ENCODE assay signal across 28 cellular contexts in genomic region chr7:148079681-148080080, GRCh38.
"Had no signal": no experiment of that assay in that cellular context is flagged by ENCODE, and none has a peak within 500 bp of the region (broad histone marks: within the 10 kb centered on the region; RNA-seq: fewer than 3 reads in every experiment).

No MANE protein-coding gene starts in this region.

- H3K27ac Mint-ChIP-seq: activated CD4-positive, alpha-beta memory T cell treated with anti-CD3 and anti-CD28 coated beads for 36 hours; activated CD4-positive, alpha-beta T cell treated with anti-CD3 and anti-CD28 coated beads for 36 hours; activated CD4-positive, alpha-beta T cell treated with anti-CD3 and anti-CD28 coated beads, Interleukin-2, amount 10 ng/mL, durations not matched to agents 24 days and 14 days; activated CD8-positive, alpha-beta memory T cell treated with anti-CD3 and anti-CD28 coated beads, Interleukin-2, amount 10 ng/mL, durations not matched to agents 7 days and 5 days; activated CD8-positive, alpha-beta T cell treated with anti-CD3 and anti-CD28 coated beads, Interleukin-2, amount 10 ng/mL, durations not matched to agents 7 days and 5 days; activated naive CD4-positive, alpha-beta T cell treated with anti-CD3 and anti-CD28 coated beads, Interleukin-2, amount 10 ng/mL, durations not matched to agents 7 days and 5 days; activated naive CD4-positive, alpha-beta T cell treated with anti-CD3 and anti-CD28 coated beads, Interleukin-2, amount 50 U/mL, for 72 hours; activated naive CD8-positive, alpha-beta T cell treated with anti-CD3 and anti-CD28 coated beads, Interleukin-2, amount 10 ng/mL, durations not matched to agents 7 days and 5 days; activated T-cell treated with anti-CD3 and anti-CD28 coated beads, Interleukin-2, amount 50 U/mL, for 24 hours; activated T-cell treated with anti-CD3 and anti-CD28 coated beads, Interleukin-2, amount 50 U/mL, for 72 hours; dendritic cell treated with granulocyte-macrophage colony-stimulating factor and Interleukin-4, amounts not matched to agents 40 ng/mL and 50 ng/mL, for 4 days had no signal

- DNase-seq: activated CD4-positive, alpha-beta memory T cell treated with anti-CD3 and anti-CD28 coated beads for 36 hours; activated CD4-positive, alpha-beta T cell treated with anti-CD3 and anti-CD28 coated beads for 36 hours; activated CD4-positive, alpha-beta T cell treated with anti-CD3 and anti-CD28 coated beads, Interleukin-2, amount 10 ng/mL, durations not matched to agents 24 days and 14 days; activated CD4-positive, CD25-positive, alpha-beta regulatory T cell; activated CD4-positive, CD25-positive, alpha-beta regulatory T cell treated with anti-CD3 and anti-CD28 coated beads, Interleukin-2, amount 50 U/mL, for 72 hours; activated CD8-positive, alpha-beta memory T cell treated with anti-CD3 and anti-CD28 coated beads, Interleukin-2, amount 10 ng/mL, durations not matched to agents 7 days and 5 days; activated CD8-positive, alpha-beta memory T cell treated with anti-CD3 and anti-CD28 coated beads, Interleukin-2, amount 50 U/mL, for 4 hours; activated CD8-positive, alpha-beta T cell treated with anti-CD3 and anti-CD28 coated beads, Interleukin-2, amount 10 ng/mL, durations not matched to agents 7 days and 5 days; activated gamma-delta T cell; activated naive CD4-positive, alpha-beta T cell; activated naive CD4-positive, alpha-beta T cell treated with anti-CD3 and anti-CD28 coated beads, Interleukin-2, amount 10 ng/mL, durations not matched to agents 7 days and 5 days; activated naive CD8-positive, alpha-beta T cell treated with anti-CD3 and anti-CD28 coated beads, Interleukin-2, amount 10 ng/mL, durations not matched to agents 7 days and 5 days; activated T-cell treated with anti-CD3 and anti-CD28 coated beads for 4 hours; activated T-cell treated with anti-CD3 and anti-CD28 coated beads, Interleukin-2, amount 50 U/mL, for 24 hours; activated T-cell treated with anti-CD3 and anti-CD28 coated beads, Interleukin-2, amount 50 U/mL, for 72 hours; amniotic stem cell; anterior cingulate cortex; brain microvascular endothelial cell; dorsolateral prefrontal cortex; effector memory CD4-positive, alpha-beta T cell; esophagus squamous epithelium; foreskin melanocyte; T-helper 2 cell had no signal

- H3K4me3 ChIP-seq: coronary artery, dorsolateral prefrontal cortex, esophagus squamous epithelium, gastroesophageal sphincter had no signal

- H3K9me3 ChIP-seq: esophagus squamous epithelium, gastroesophageal sphincter had no signal

- H3K4me3 Mint-ChIP-seq: activated CD4-positive, alpha-beta memory T cell treated with anti-CD3 and anti-CD28 coated beads for 36 hours; activated CD4-positive, alpha-beta T cell treated with anti-CD3 and anti-CD28 coated beads for 36 hours; activated CD4-positive, alpha-beta T cell treated with anti-CD3 and anti-CD28 coated beads, Interleukin-2, amount 10 ng/mL, durations not matched to agents 24 days and 14 days; activated CD8-positive, alpha-beta memory T cell treated with anti-CD3 and anti-CD28 coated beads, Interleukin-2, amount 10 ng/mL, durations not matched to agents 7 days and 5 days; activated CD8-positive, alpha-beta T cell treated with anti-CD3 and anti-CD28 coated beads, Interleukin-2, amount 10 ng/mL, durations not matched to agents 7 days and 5 days; activated naive CD4-positive, alpha-beta T cell treated with anti-CD3 and anti-CD28 coated beads, Interleukin-2, amount 10 ng/mL, durations not matched to agents 7 days and 5 days; activated naive CD8-positive, alpha-beta T cell treated with anti-CD3 and anti-CD28 coated beads, Interleukin-2, amount 10 ng/mL, durations not matched to agents 7 days and 5 days; activated T-cell treated with anti-CD3 and anti-CD28 coated beads, Interleukin-2, amount 50 U/mL, for 24 hours; activated T-cell treated with anti-CD3 and anti-CD28 coated beads, Interleukin-2, amount 50 U/mL, for 72 hours; central memory CD8-positive, alpha-beta T cell; dendritic cell treated with granulocyte-macrophage colony-stimulating factor and Interleukin-4, amounts not matched to agents 40 ng/mL and 50 ng/mL, for 4 days had no signal

- H3K27ac ChIP-seq: brain microvascular endothelial cell, coronary artery, dorsolateral prefrontal cortex, esophagus squamous epithelium, gastroesophageal sphincter had no signal

- H3K9me3 Mint-ChIP-seq: activated CD4-positive, alpha-beta memory T cell treated with anti-CD3 and anti-CD28 coated beads for 36 hours; activated CD4-positive, alpha-beta T cell treated with anti-CD3 and anti-CD28 coated beads, Interleukin-2, amount 10 ng/mL, durations not matched to agents 24 days and 14 days; activated naive CD4-positive, alpha-beta T cell treated with anti-CD3 and anti-CD28 coated beads, Interleukin-2, amount 10 ng/mL, durations not matched to agents 7 days and 5 days; activated naive CD4-positive, alpha-beta T cell treated with anti-CD3 and anti-CD28 coated beads, Interleukin-2, amount 50 U/mL, for 72 hours; activated naive CD8-positive, alpha-beta T cell treated with anti-CD3 and anti-CD28 coated beads, Interleukin-2, amount 10 ng/mL, durations not matched to agents 7 days and 5 days; activated T-cell treated with anti-CD3 and anti-CD28 coated beads, Interleukin-2, amount 50 U/mL, for 24 hours; activated T-cell treated with anti-CD3 and anti-CD28 coated beads, Interleukin-2, amount 50 U/mL, for 72 hours; central memory CD8-positive, alpha-beta T cell; dendritic cell treated with granulocyte-macrophage colony-stimulating factor and Interleukin-4, amounts not matched to agents 40 ng/mL and 50 ng/mL, for 4 days had no signal

- H3K4me1 ChIP-seq: esophagus squamous epithelium had no signal

- H3K36me3 ChIP-seq: brain microvascular endothelial cell, esophagus squamous epithelium, gastroesophageal sphincter had no signal

- H3K27me3 ChIP-seq: brain microvascular endothelial cell, dorsolateral prefrontal cortex, esophagus squamous epithelium, gastroesophageal sphincter had no signal

- ATAC-seq: activated CD4-positive, alpha-beta T cell treated with anti-CD3 and anti-CD28 coated beads for 36 hours; activated CD8-positive, alpha-beta memory T cell treated with anti-CD3 and anti-CD28 coated beads, Interleukin-2, amount 10 ng/mL, durations not matched to agents 7 days and 5 days; activated CD8-positive, alpha-beta T cell treated with anti-CD3 and anti-CD28 coated beads, Interleukin-2, amount 10 ng/mL, durations not matched to agents 7 days and 5 days; activated naive CD4-positive, alpha-beta T cell treated with anti-CD3 and anti-CD28 coated beads, Interleukin-2, amount 50 U/mL, for 72 hours; activated T-cell treated with anti-CD3 and anti-CD28 coated beads, Interleukin-2, amount 50 U/mL, for 72 hours; gastroesophageal sphincter had no signal

- H3K27me3 Mint-ChIP-seq: activated CD4-positive, alpha-beta memory T cell treated with anti-CD3 and anti-CD28 coated beads for 36 hours; activated CD4-positive, alpha-beta T cell treated with anti-CD3 and anti-CD28 coated beads, Interleukin-2, amount 10 ng/mL, durations not matched to agents 24 days and 14 days; activated CD8-positive, alpha-beta memory T cell treated with anti-CD3 and anti-CD28 coated beads, Interleukin-2, amount 10 ng/mL, durations not matched to agents 7 days and 5 days; activated naive CD4-positive, alpha-beta T cell treated with anti-CD3 and anti-CD28 coated beads, Interleukin-2, amount 10 ng/mL, durations not matched to agents 7 days and 5 days; central memory CD8-positive, alpha-beta T cell; dendritic cell treated with granulocyte-macrophage colony-stimulating factor and Interleukin-4, amounts not matched to agents 40 ng/mL and 50 ng/mL, for 4 days had no signal

- H3K36me3 Mint-ChIP-seq: activated CD4-positive, alpha-beta memory T cell treated with anti-CD3 and anti-CD28 coated beads for 36 hours; activated CD8-positive, alpha-beta memory T cell treated with anti-CD3 and anti-CD28 coated beads, Interleukin-2, amount 10 ng/mL, durations not matched to agents 7 days and 5 days; activated naive CD4-positive, alpha-beta T cell treated with anti-CD3 and anti-CD28 coated beads, Interleukin-2, amount 10 ng/mL, durations not matched to agents 7 days and 5 days; activated naive CD4-positive, alpha-beta T cell treated with anti-CD3 and anti-CD28 coated beads, Interleukin-2, amount 50 U/mL, for 72 hours; activated naive CD8-positive, alpha-beta T cell treated with anti-CD3 and anti-CD28 coated beads, Interleukin-2, amount 10 ng/mL, durations not matched to agents 7 days and 5 days had no signal

- H3K4me1 Mint-ChIP-seq: activated CD4-positive, alpha-beta T cell treated with anti-CD3 and anti-CD28 coated beads for 36 hours; activated CD4-positive, alpha-beta T cell treated with anti-CD3 and anti-CD28 coated beads, Interleukin-2, amount 10 ng/mL, durations not matched to agents 24 days and 14 days; activated CD8-positive, alpha-beta memory T cell treated with anti-CD3 and anti-CD28 coated beads, Interleukin-2, amount 10 ng/mL, durations not matched to agents 7 days and 5 days; activated naive CD4-positive, alpha-beta T cell treated with anti-CD3 and anti-CD28 coated beads, Interleukin-2, amount 10 ng/mL, durations not matched to agents 7 days and 5 days; activated naive CD8-positive, alpha-beta T cell treated with anti-CD3 and anti-CD28 coated beads, Interleukin-2, amount 10 ng/mL, durations not matched to agents 7 days and 5 days; central memory CD8-positive, alpha-beta T cell had no signal
